12 cellular contexts compared by ENCODE assay signal in the genomic region with DNA sequence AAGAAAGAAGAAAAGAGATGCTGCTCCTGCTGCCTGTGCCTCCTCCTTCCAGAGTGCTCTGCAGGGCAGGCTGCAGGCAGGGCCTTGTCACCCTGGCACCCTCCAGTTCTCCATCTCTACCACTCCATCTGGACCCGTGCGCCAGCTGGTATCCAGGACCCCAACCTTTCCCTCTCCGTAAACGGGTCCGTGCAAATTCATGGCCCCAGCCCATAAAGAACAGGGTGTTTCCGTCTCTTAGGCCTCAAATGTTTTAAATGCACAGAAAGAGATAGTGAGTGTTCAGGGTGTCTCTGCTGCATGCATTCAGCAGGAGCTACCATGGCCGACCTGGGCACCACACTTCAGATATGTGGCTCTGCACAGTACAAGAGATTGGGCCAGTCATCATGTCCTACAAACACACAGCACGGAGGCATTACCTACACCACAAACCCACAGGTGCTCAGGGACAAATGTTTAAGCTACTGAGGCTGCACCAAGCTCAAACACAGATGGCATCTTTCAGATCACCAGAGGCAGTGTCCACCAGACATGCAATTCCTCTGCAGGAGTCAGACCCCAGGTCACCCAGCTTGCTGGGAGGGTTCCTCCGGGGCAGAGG.
"Had no signal": no experiment of that assay in that cellular context is flagged by ENCODE, and none has a peak within 500 bp of the region (broad histone marks: within the 10 kb centered on the region; RNA-seq: fewer than 3 reads in every experiment).

No MANE protein-coding gene starts in this region.

- H3K4me3 ChIP-seq: esophagus squamous epithelium, left ventricle myocardium inferior, skin epidermis, uterus had no signal

- H3K27ac ChIP-seq: brain microvascular endothelial cell, esophagus squamous epithelium, foreskin keratinocyte, left ventricle myocardium inferior, skin epidermis, uterus had no signal

- H3K27me3 Mint-ChIP-seq: activated CD4-positive, alpha-beta memory T cell treated with anti-CD3 and anti-CD28 coated beads for 36 hours had no signal

- DNase-seq: activated CD4-positive, alpha-beta memory T cell treated with anti-CD3 and anti-CD28 coated beads for 36 hours; activated naive CD4-positive, alpha-beta T cell treated with anti-CD3 and anti-CD28 coated beads for 36 hours; amniotic stem cell; brain microvascular endothelial cell; cerebellar nuclear complex; esophagus squamous epithelium; foreskin keratinocyte; mesenchymal stem cell had no signal

- H3K36me3 Mint-ChIP-seq: stimulated activated effector memory CD8-positive, alpha-beta T cell treated with anti-CD3 and anti-CD28 coated beads, Interleukin-12 subunit alpha, Interleukin-12 subunit beta, amount 100 ng/mL, for 72 hours had no signal

- H3K4me1 Mint-ChIP-seq: stimulated activated effector memory CD8-positive, alpha-beta T cell treated with anti-CD3 and anti-CD28 coated beads, Interleukin-12 subunit alpha, Interleukin-12 subunit beta, amount 100 ng/mL, for 72 hours had no signal

- H3K27ac Mint-ChIP-seq: activated CD4-positive, alpha-beta memory T cell treated with anti-CD3 and anti-CD28 coated beads for 36 hours; activated naive CD4-positive, alpha-beta T cell treated with anti-CD3 and anti-CD28 coated beads for 36 hours; stimulated activated effector memory CD8-positive, alpha-beta T cell treated with anti-CD3 and anti-CD28 coated beads, Interleukin-12 subunit alpha, Interleukin-12 subunit beta, amount 100 ng/mL, for 72 hours had no signal

- ATAC-seq: foreskin keratinocyte; stimulated activated effector memory CD8-positive, alpha-beta T cell treated with anti-CD3 and anti-CD28 coated beads, Interleukin-12 subunit alpha, Interleukin-12 subunit beta, amount 100 ng/mL, for 72 hours had no signal

- H3K4me3 Mint-ChIP-seq: activated CD4-positive, alpha-beta memory T cell treated with anti-CD3 and anti-CD28 coated beads for 36 hours; activated naive CD4-positive, alpha-beta T cell treated with anti-CD3 and anti-CD28 coated beads for 36 hours; stimulated activated effector memory CD8-positive, alpha-beta T cell treated with anti-CD3 and anti-CD28 coated beads, Interleukin-12 subunit alpha, Interleukin-12 subunit beta, amount 100 ng/mL, for 72 hours had no signal

- H3K27me3 ChIP-seq: brain microvascular endothelial cell, foreskin keratinocyte, uterus had no signal

- H3K36me3 ChIP-seq: brain microvascular endothelial cell, esophagus squamous epithelium, left ventricle myocardium inferior, uterus had no signal

- H3K4me1 ChIP-seq: left ventricle myocardium inferior, uterus had no signal

- H3K9me3 ChIP-seq: uterus had no signal
